Comparison of ENCODE assay signal across 9 cellular contexts in genomic region chr4:183397741-183398297, GRCh38. TPM values are rescaled to one million over a fixed set of nuclear protein-coding genes. Genes with fewer than 3 reads are reported as not detected.
DNase-seq lines count a peak whose midpoint lies in the region; FAIRE-seq and TF ChIP-seq lines count a peak whose summit lies in the region.
"Had no signal": no experiment of that assay in that cellular context is flagged by ENCODE, and none has a peak within 500 bp of the region (broad histone marks: within the 10 kb centered on the region; RNA-seq: fewer than 3 reads in every experiment).

No MANE protein-coding gene starts in this region.

- H3K18ac ChIP-seq in H1 (ENCODE audit: extremely low read depth, low read length) (no peak overlapping the region), trophoblast cell (ENCODE audit: low read length) (no peak overlapping the region)

- H2BK5ac ChIP-seq in H1 (ENCODE audit: low read depth, low read length) (no peak overlapping the region), trophoblast cell (ENCODE audit: low read depth, low read length, poor library complexity) (no peak overlapping the region)

- no peak for TF ChIP-seq EP300 in H1 (IDR thresholded peaks at IDR 0.05; ENCODE audit: borderline replicate concordance in 1 of 2, low read depth in 2 of 2, low read length in 2 of 2)

- H3K14ac ChIP-seq in H1 (ENCODE audit: insufficient read length) (no peak overlapping the region), trophoblast cell (ENCODE audit: low read length) (no peak overlapping the region)

- no peak overlapping the region for H4K91ac ChIP-seq in H1 (replicated peaks; ENCODE audit: insufficient read length, low read length)
- no peak overlapping the region for H4K91ac ChIP-seq in trophoblast cell (ENCODE audit: low read depth, low read length)

- intact Hi-C loops in PC-9 (cut with micrococcal nuclease; ENCODE audit: unreplicated experiment), result no loop called here

- POLR2A ChIA-PET in CD8-positive, alpha-beta memory T cell (lab: Charles Lee), result no interaction called here
- POLR2A ChIA-PET in PC-9 (lab: Charles Lee; ENCODE audit: unreplicated experiment) (no interaction called here), H1 (lab: Charles Lee; ENCODE audit: partially characterized antibody) (interaction anchor here (1.0 to 1.4 kb wide), 3 partner anchors 9 to 104 kb away, joined by 3 to 6 read pairs (median 4); partner anchors contain the start of gene CDKN2AIP)

- peaks cover 18 to 25% (median 19%) of the 10 kb centered on the region in 3 donors for H3K4me1 Mint-ChIP-seq in CD8-positive, alpha-beta memory T cell

- H4K5ac ChIP-seq in H1 (ENCODE audit: insufficient read length, low read depth, low read length), result no peak overlapping the region

- H3K23me2 ChIP-seq in H1 (ENCODE audit: low read depth, low read length), result peaks cover 7% of the 10 kb centered on the region; the same call in 1 of the 2 replicates

- no peaks in the 10 kb centered on the region for H3F3A ChIP-seq in PC-9 (ENCODE audit: insufficient read depth, low read depth)

- FAIRE-seq in H1 (lab: Jason Lieb, UNC), result no peak

- H2BK120ac ChIP-seq in H1 (replicated peaks; ENCODE audit: low read depth, low read length), result no peak overlapping the region
- no peak overlapping the region for H2BK120ac ChIP-seq in trophoblast cell (ENCODE audit: insufficient read depth, low read length, poor library complexity)

- no peaks in the 10 kb centered on the region for H3K27me3 ChIP-seq in CD8-positive, alpha-beta memory T cell (ENCODE audit: insufficient read depth, low read length, poor library complexity, severe bottlenecking)
- H3K27me3 ChIP-seq in PC-9 (ENCODE audit: insufficient read depth, low read depth) (no peaks in the 10 kb centered on the region), H1 (replicated peaks in 1 of 4; ENCODE audit: control insufficient read depth in 3 of 4, extremely low read depth in 1 of 4, insufficient read depth in 3 of 4, low read length in 3 of 4) (peaks cover 0 to 9% (median 2%) of the 10 kb centered on the region in 4 experiments; a peak in 5 of 7 replicates), trophoblast cell (ENCODE audit: insufficient read depth, low read length) (no peaks in the 10 kb centered on the region)

- no peak overlapping the region for H2BK15ac ChIP-seq in H1 (ENCODE audit: low read length)

- no peak for TF ChIP-seq POLR2A in H1 (IDR thresholded peaks at IDR 0.05; ENCODE audit: control extremely low read depth in 1 of 2, low read depth in 2 of 2, low read length in 2 of 2)

- no peak for TF ChIP-seq CTCF in PC-9 (conservative IDR thresholded peaks at IDR 0.05)
- no peak for TF ChIP-seq CTCF in H1 (IDR thresholded peaks at IDR 0.05; ENCODE audit: control extremely low read depth in 1 of 3, insufficient read depth in 1 of 3, low read depth in 1 of 3, low read length in 3 of 3)

- no peaks in the 10 kb centered on the region for H3K36me3 ChIP-seq in CD8-positive, alpha-beta memory T cell (ENCODE audit: insufficient read depth, low read length)
- H3K36me3 ChIP-seq in PC-9 (ENCODE audit: low read depth) (no peaks in the 10 kb centered on the region), H1 (ENCODE audit: control insufficient read depth in 2 of 4, insufficient read depth in 4 of 4, low read length in 3 of 4) (no peaks in the 10 kb centered on the region), trophoblast cell (ENCODE audit: control insufficient read depth in 1 of 2, insufficient read depth in 2 of 2, low read length in 2 of 2) (no peaks in the 10 kb centered on the region)
- H3K36me3 ChIP-seq: cardiac muscle cell had no signal

- no peaks in the 10 kb centered on the region for H4K20me1 ChIP-seq in PC-9 (ENCODE audit: insufficient read depth)
- no peaks in the 10 kb centered on the region for H4K20me1 ChIP-seq in H1 (replicated peaks in 1 of 2; ENCODE audit: control insufficient read depth in 1 of 2, insufficient read depth in 2 of 2, low read length in 2 of 2)

- H4K12ac ChIP-seq in trophoblast cell (ENCODE audit: low read depth, low read length), result no peak overlapping the region

- no peak overlapping the region for H3K27ac ChIP-seq in CD8-positive, alpha-beta memory T cell (ENCODE audit: low read depth, low read length)
- no peak overlapping the region for H3K27ac ChIP-seq in PC-9
- H3K27ac ChIP-seq in H1 (ENCODE audit: low read depth, low read length), result no peak overlapping the region
- no peak overlapping the region for H3K27ac ChIP-seq in trophoblast cell (ENCODE audit: low read depth, low read length)
- H3K27ac ChIP-seq: cardiac muscle cell had no signal

- H2BK12ac ChIP-seq in H1 (ENCODE audit: low read depth, low read length) (no peak overlapping the region), trophoblast cell (ENCODE audit: low read length) (no peak overlapping the region)

- peak overlapping the region in 3 of 8 donors; percentile 4 to 62 (median 58) for H3K27ac Mint-ChIP-seq in CD8-positive, alpha-beta memory T cell

- H3K4me3 Mint-ChIP-seq in CD8-positive, alpha-beta memory T cell, result peak overlapping the region; percentile 84 to 97 (median 91)

- H3K79me2 ChIP-seq in PC-9 (ENCODE audit: low read depth) (no peaks in the 10 kb centered on the region), H1 (ENCODE audit: control insufficient read depth in 1 of 2, insufficient read depth in 2 of 2, low read length in 2 of 2) (no peaks in the 10 kb centered on the region), trophoblast cell (ENCODE audit: control insufficient read depth, insufficient read depth, low read length, poor library complexity) (no peaks in the 10 kb centered on the region)

- H3K4me3 ChIP-seq in CD8-positive, alpha-beta memory T cell (ENCODE audit: low read length), result peak overlapping the region; percentile 55
- peak overlapping the region; percentile 55; the same call in 1 of the 2 replicates for H3K4me3 ChIP-seq in PC-9
- peak overlapping the region in 1 of 4 experiments; percentile 58; a peak in 2 of 8 replicates for H3K4me3 ChIP-seq in H1 (ENCODE audit: extremely low read depth in 1 of 4, insufficient read depth in 2 of 4, low read depth in 3 of 4, low read length in 4 of 4)
- no peak overlapping the region for H3K4me3 ChIP-seq in trophoblast cell (ENCODE audit: low read depth, low read length)

- no peak overlapping the region for H2BK20ac ChIP-seq in H1 (ENCODE audit: low read length)

- DNase-seq in CD8-positive, alpha-beta memory T cell, result no peak
- no peak for DNase-seq in PC-9
- no peak for DNase-seq in H1 (ENCODE audit: low read depth in 1 of 2, low spot score in 2 of 2)
- DNase-seq in trophoblast cell, result no peak
- no peak for DNase-seq in EL
- no peak for DNase-seq in DMS53 (lab: John Stamatoyannopoulos, UW)
- no peak for DNase-seq in SIG-M5 treated with dmso at 0.1 percent for 504 hours (lab: John Stamatoyannopoulos, UW; ENCODE audit: unreplicated experiment)
- DNase-seq in ureter (ENCODE audit: low spot score), result no peak

- CTCF ChIA-PET in CD8-positive, alpha-beta memory T cell (lab: Charles Lee), result interaction anchor here (0.7 to 1.7 kb wide), 4 partner anchors 10 to 46 kb away, joined by 3 to 11 read pairs (median 4); no protein-coding TSS in a partner anchor
- CTCF ChIA-PET in PC-9 (lab: Charles Lee), result no interaction called here
- CTCF ChIA-PET in H1 (lab: Charles Lee; ENCODE audit: partially characterized antibody), result interaction anchor here (0.6 to 2.4 kb wide), 10 partner anchors 9 to 808 kb away, joined by 3 to 20 read pairs (median 5); no protein-coding TSS in a partner anchor

- H3K23ac ChIP-seq in H1 (ENCODE audit: insufficient read length) (no peak overlapping the region), trophoblast cell (ENCODE audit: low read length) (no peak overlapping the region)

- H3K79me1 ChIP-seq in H1 (ENCODE audit: low read depth, low read length) (no peaks in the 10 kb centered on the region), trophoblast cell (ENCODE audit: low read length) (peaks cover 2% of the 10 kb centered on the region)

- peaks cover 2 to 20% of the 10 kb centered on the region in 2 donors for H3K27me3 Mint-ChIP-seq in CD8-positive, alpha-beta memory T cell

- no peak overlapping the region for H3K56ac ChIP-seq in H1 (replicated peaks; ENCODE audit: insufficient read length, low read depth, low read length)

- no peaks in the 10 kb centered on the region for H3K36me3 Mint-ChIP-seq in CD8-positive, alpha-beta memory T cell

- H3K9ac ChIP-seq in H1 (replicated peaks in 1 of 4; ENCODE audit: extremely low read depth in 1 of 4, low read depth in 3 of 4, low read length in 3 of 4) (no peak overlapping the region; a peak in 2 of 7 replicates), trophoblast cell (ENCODE audit: low read length) (no peak overlapping the region)

- 84% methylated on average over 12 of the region's 14 CpGs; no CpG with 5 or more reads in 1 of the 2 experiments for WGBS in H1 (ENCODE audit: extremely low coverage in 1 of 2, insufficient coverage in 1 of 2, insufficient read length in 1 of 2, insufficient replicate concordance in 2 of 2, low coverage in 1 of 2, low lambda C conversion rate in 2 of 2, missing lambda C conversion rate in 1 of 2), 2 experiments
- no CpG with 5 or more reads among the region's 14 CpGs for WGBS in trophoblast cell (ENCODE audit: extremely low coverage, insufficient coverage, insufficient read length)

- H3K4me2 ChIP-seq in PC-9 (peak overlapping the region; percentile 85), H1 (ENCODE audit: insufficient read depth in 1 of 2, low read depth in 2 of 2, low read length in 2 of 2) (peak overlapping the region; percentile 44 to 67), trophoblast cell (ENCODE audit: low read length) (peak overlapping the region; percentile 90)

- no peaks in the 10 kb centered on the region for H3K9me3 Mint-ChIP-seq in CD8-positive, alpha-beta memory T cell

- no peak overlapping the region for H3K4ac ChIP-seq in H1 (replicated peaks; ENCODE audit: insufficient read length, low read depth, low read length)
- H3K4ac ChIP-seq in trophoblast cell (ENCODE audit: low read depth, low read length), result no peak overlapping the region

- peak overlapping the region; percentile 95; the same call in 1 of the 2 replicates for H4K8ac ChIP-seq in H1 (ENCODE audit: extremely low read depth, insufficient read depth, low read length)
- no peak overlapping the region for H4K8ac ChIP-seq in trophoblast cell (ENCODE audit: low read depth, low read length)

- H3K9me3 ChIP-seq in CD8-positive, alpha-beta memory T cell (ENCODE audit: low read length), result no peaks in the 10 kb centered on the region
- no peaks in the 10 kb centered on the region for H3K9me3 ChIP-seq in PC-9 (ENCODE audit: insufficient read depth, low read depth)
- no peaks in the 10 kb centered on the region for H3K9me3 ChIP-seq in H1 (ENCODE audit: insufficient read depth in 2 of 2, low read depth in 1 of 2, low read length in 1 of 2)
- H3K9me3 ChIP-seq in trophoblast cell (ENCODE audit: insufficient read depth, low read depth, low read length), result peaks cover 1% of the 10 kb centered on the region

- TF ChIP-seq RAD21 in H1 (IDR thresholded peaks at IDR 0.05 in 1 of 2, conservative IDR thresholded peaks at IDR 0.05 in 1 of 2; ENCODE audit: low read depth in 2 of 2, low read length in 2 of 2), result no peak

- H3K4me1 ChIP-seq in CD8-positive, alpha-beta memory T cell (ENCODE audit: insufficient read depth, low read length), result peaks cover 6% of the 10 kb centered on the region
- H3K4me1 ChIP-seq in PC-9 (replicated peaks; ENCODE audit: insufficient read depth) (no peaks in the 10 kb centered on the region), H1 (replicated peaks in 1 of 4; ENCODE audit: control insufficient read depth in 3 of 4, insufficient read depth in 4 of 4, low read length in 3 of 4) (peaks cover 0 to 5% (median under 1%) of the 10 kb centered on the region in 4 experiments; a peak in 3 of 7 replicates), trophoblast cell (ENCODE audit: control insufficient read depth in 1 of 2, insufficient read depth in 2 of 2, low read length in 2 of 2) (peaks cover 3 to 4% of the 10 kb centered on the region in 2 experiments)

- H3K9me2 ChIP-seq in PC-9 (ENCODE audit: insufficient read depth), result no peaks in the 10 kb centered on the region

- peak overlapping the region; percentile 95; the same call in 1 of the 2 replicates for H2AFZ ChIP-seq in PC-9
- H2AFZ ChIP-seq in H1 (ENCODE audit: low read length), result no peak overlapping the region
- H2AFZ ChIP-seq in trophoblast cell (ENCODE audit: insufficient read depth, low read length, poor library complexity), result no peak overlapping the region

- no TSS peak for BruUV-seq in PC-9 (replicated peaks; lab: Mats Ljungman, UMichigan)

- peak overlapping the region; percentile 46; the same call in 1 of the 2 replicates for H2AK5ac ChIP-seq in H1 (ENCODE audit: low read depth, low read length)
- H2AK5ac ChIP-seq in trophoblast cell (ENCODE audit: low read length), result no peak overlapping the region

RNA-seq across cellular contexts. Expression of gene CDKN2AIP, which starts 46.6 kb away (rescaled TPM):
- 10 to 100 TPM; 29.4 to 30.1 TPM for total RNA-seq in CD8-positive, alpha-beta memory T cell
- polyA plus RNA-seq in CD8-positive, alpha-beta memory T cell, result 35.3 TPM
- total RNA-seq in PC-9 (2021) (7.7 and 8.7 TPM in 2 replicates), ureter (15.0 TPM)
- 14.0 and 14.8 TPM in 2 replicates for total RNA-seq in H1 (2021; fragmentation: NEBNext Ultra II Directional; extraction: Animal tissue kit (Norgen Biotek cat#: 25700))
- 5.5 and 6.0 TPM in 2 replicates for polyA plus RNA-seq in H1 (2011; rRNA removed)
- 8.4 TPM for polyA plus RNA-seq in H1 (2011; cell fraction: cytosol; rRNA removed)
- 5.4 TPM for polyA plus RNA-seq in H1 (2011; cell fraction: nucleus; rRNA removed)
- polyA plus RNA-seq in H1 (2012, experiment 1 of 2), result 8.6 to 11.5 TPM (median 9.3 TPM) in 4 replicates
- 1.3 TPM for polyA plus RNA-seq in H1 (2012, experiment 2 of 2)
- polyA plus RNA-seq in H1 (2013, experiment 1 of 2), result 7.6 TPM
- polyA plus RNA-seq in H1 (2013, experiment 2 of 2), result 7.5 TPM
- polyA minus RNA-seq in H1 (2011; rRNA and poly(A)+ RNA removed), result 6.5 and 15.2 TPM in 2 replicates
- 10.6 TPM for polyA minus RNA-seq in H1 (2011; cell fraction: cytosol; rRNA and poly(A)+ RNA removed)
- 21.9 TPM for polyA minus RNA-seq in H1 (2011; cell fraction: nucleus; rRNA and poly(A)+ RNA removed)
- polyA plus RNA-seq in trophoblast cell (2013), result 11.0 TPM in 2 replicates
